Comparison of ENCODE assay signal across 1 cellular context in the genomic region with DNA sequence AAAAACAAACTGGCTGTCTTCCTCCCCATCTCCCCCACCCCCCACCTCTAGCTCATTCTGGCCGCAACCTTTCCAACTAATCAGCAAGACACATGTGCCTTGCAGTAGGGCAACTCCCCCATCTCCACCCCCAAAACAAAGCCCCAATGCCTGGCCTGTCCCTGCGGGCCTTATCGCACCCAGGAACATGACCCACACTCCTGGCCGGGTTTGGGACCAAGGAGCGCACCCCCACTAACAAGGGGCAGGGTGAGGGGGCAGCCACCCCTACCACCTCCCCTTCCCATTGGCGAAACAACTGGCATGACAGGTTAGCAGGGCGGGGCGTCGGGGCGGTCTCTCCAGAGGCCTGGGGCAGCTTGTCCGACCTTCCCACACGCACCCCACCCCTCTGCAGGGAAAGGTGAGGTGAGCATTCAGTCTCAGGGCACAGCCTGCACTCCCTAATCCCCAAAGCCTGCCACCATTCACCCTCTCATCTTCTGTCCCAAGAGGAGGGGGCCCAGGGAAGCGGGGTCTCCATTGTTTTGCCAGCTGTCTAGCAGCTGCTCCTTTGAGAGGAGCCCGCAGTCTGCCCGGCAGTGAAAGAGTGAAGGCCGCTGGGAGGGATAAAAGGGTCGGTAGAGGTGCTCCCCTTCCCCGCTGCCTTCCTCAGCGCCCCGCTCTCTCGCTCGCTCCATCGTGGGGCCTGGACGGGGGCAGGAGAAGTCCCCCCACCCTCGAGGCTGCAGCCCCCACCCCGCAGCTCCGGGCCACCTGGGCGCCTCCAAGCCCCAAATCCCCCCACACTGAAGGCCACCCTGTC.
TF ChIP-seq lines count a peak whose summit lies in the region.

No MANE protein-coding gene starts in this region.

TF ChIP-seq in IMR-90, 13 proteins besides CTCF, POLR2A, EP300 and RAD21 (continued from another document):
- TF ChIP-seq RCOR1 (IDR thresholded peaks at IDR 0.05; ENCODE audit: insufficient replicate concordance, low read length): no peak
- TF ChIP-seq MAZ (IDR thresholded peaks at IDR 0.05; ENCODE audit: borderline replicate concordance, low read depth, low read length): no peak
- no peak for TF ChIP-seq NFE2L2 (IDR thresholded peaks at IDR 0.05; ENCODE audit: low read depth, low read length)
- no peak for TF ChIP-seq BHLHE40 (IDR thresholded peaks at IDR 0.05; ENCODE audit: low read depth, low read length)
- TF ChIP-seq, protein P1, sequence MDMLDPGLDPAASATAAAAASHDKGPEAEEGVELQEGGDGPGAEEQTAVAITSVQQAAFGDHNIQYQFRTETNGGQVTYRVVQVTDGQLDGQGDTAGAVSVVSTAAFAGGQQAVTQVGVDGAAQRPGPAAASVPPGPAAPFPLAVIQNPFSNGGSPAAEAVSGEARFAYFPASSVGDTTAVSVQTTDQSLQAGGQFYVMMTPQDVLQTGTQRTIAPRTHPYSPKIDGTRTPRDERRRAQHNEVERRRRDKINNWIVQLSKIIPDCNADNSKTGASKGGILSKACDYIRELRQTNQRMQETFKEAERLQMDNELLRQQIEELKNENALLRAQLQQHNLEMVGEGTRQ (IDR thresholded peaks at IDR 0.05; ENCODE audit: low read depth, low read length): no peak
- no peak for TF ChIP-seq FOS (IDR thresholded peaks at IDR 0.05; ENCODE audit: low read depth, low read length)
- TF ChIP-seq RFX5 (IDR thresholded peaks at IDR 0.05; ENCODE audit: low read depth, low read length): no peak
- no peak for TF ChIP-seq CHD1 (IDR thresholded peaks at IDR 0.05; ENCODE audit: low read depth, low read length)
- TF ChIP-seq SMC3 (IDR thresholded peaks at IDR 0.05; ENCODE audit: low read depth, low read length): no peak
TF ChIP-seq in IMR-90: peak in this region for 0.
